In genomic region chr2:62459106-62459505, GRCh38 we compare ENCODE assay signal across 21 cellular contexts. TPM values are rescaled to one million over a fixed set of nuclear protein-coding genes. Genes with fewer than 3 reads are reported as not detected.
"Had no signal": no experiment of that assay in that cellular context is flagged by ENCODE, and none has a peak within 500 bp of the region (broad histone marks: within the 10 kb centered on the region; RNA-seq: fewer than 3 reads in every experiment).

No MANE protein-coding gene starts in this region.

- H3K36me3 ChIP-seq: breast epithelium, gastrocnemius medialis, sigmoid colon, upper lobe of left lung had no signal

- H3K4me1 ChIP-seq: breast epithelium had no signal

- DNase-seq: activated CD4-positive, alpha-beta T cell treated with anti-CD3 and anti-CD28 coated beads for 36 hours; activated CD4-positive, CD25-positive, alpha-beta regulatory T cell; activated CD8-positive, alpha-beta memory T cell treated with anti-CD3 and anti-CD28 coated beads, Interleukin-2, amount 10 ng/mL, durations not matched to agents 7 days and 5 days; activated CD8-positive, alpha-beta T cell treated with anti-CD3 and anti-CD28 coated beads, Interleukin-2, amount 10 ng/mL, durations not matched to agents 7 days and 5 days; activated naive CD4-positive, alpha-beta T cell; activated T-cell treated with anti-CD3 and anti-CD28 coated beads, Interleukin-2, amount 50 U/mL, for 48 hours; glutamatergic neuron; islet precursor cell; naive thymus-derived CD4-positive, alpha-beta T cell; posterior cingulate gyrus; sigmoid colon; small intestine; stimulated activated CD4-positive, alpha-beta T cell treated with anti-CD3 and anti-CD28 coated beads, Interleukin-4, amount 100 ng/mL, for 24 hours; substantia nigra; upper lobe of left lung had no signal

- FAIRE-seq: small intestine had no signal

- H3K27me3 ChIP-seq: breast epithelium, gastrocnemius medialis, sigmoid colon, upper lobe of left lung had no signal

- H3K27ac ChIP-seq: breast epithelium, gastrocnemius medialis, sigmoid colon, upper lobe of left lung had no signal

- H3K9me3 ChIP-seq: breast epithelium, gastrocnemius medialis, sigmoid colon, upper lobe of left lung had no signal

- ATAC-seq: activated CD4-positive, alpha-beta T cell treated with anti-CD3 and anti-CD28 coated beads for 36 hours; activated CD8-positive, alpha-beta memory T cell treated with anti-CD3 and anti-CD28 coated beads, Interleukin-2, amount 10 ng/mL, durations not matched to agents 7 days and 5 days; activated CD8-positive, alpha-beta T cell treated with anti-CD3 and anti-CD28 coated beads, Interleukin-2, amount 10 ng/mL, durations not matched to agents 7 days and 5 days; activated naive CD4-positive, alpha-beta T cell treated with anti-CD3 and anti-CD28 coated beads, Interleukin-2, amount 50 U/mL, for 72 hours; gastrocnemius medialis; naive thymus-derived CD4-positive, alpha-beta T cell; stimulated activated effector memory CD8-positive, alpha-beta T cell treated with anti-CD3 and anti-CD28 coated beads, Interleukin-12 subunit alpha, Interleukin-12 subunit beta, amount 100 ng/mL, for 72 hours had no signal

- H3K4me3 ChIP-seq: breast epithelium, gastrocnemius medialis, sigmoid colon, upper lobe of left lung had no signal

RNA-seq across cellular contexts. Expression of gene TMEM17, which starts 46.9 kb away (rescaled TPM):
- total RNA-seq: activated CD8-positive, alpha-beta T cell treated with anti-CD3 and anti-CD28 coated beads, Interleukin-2, amount 10 ng/mL, durations not matched to agents 7 days and 5 days; activated naive CD4-positive, alpha-beta T cell treated with anti-CD3 and anti-CD28 coated beads, Interleukin-2, amount 50 U/mL, for 72 hours; activated T-helper 2 cell treated with anti-CD3 and anti-CD28 coated beads, Interferon-gamma antibody, Interleukin-2, Interleukin-4, amounts not matched to agents 10 μg/mL and 5 μg/mL and 100 μg/mL, durations not matched to agents 14 hours and 24 hours and 36 hours; T-helper 1 cell treated with Interleukin-12 subunit alpha and Interleukin-12 subunit beta and Interleukin-4 antibody, amounts not matched to agents 30 ng/mL and 1 ng/mL, for 36 hours had no signal
